14 cellular contexts compared by ENCODE assay signal in the genomic region with DNA sequence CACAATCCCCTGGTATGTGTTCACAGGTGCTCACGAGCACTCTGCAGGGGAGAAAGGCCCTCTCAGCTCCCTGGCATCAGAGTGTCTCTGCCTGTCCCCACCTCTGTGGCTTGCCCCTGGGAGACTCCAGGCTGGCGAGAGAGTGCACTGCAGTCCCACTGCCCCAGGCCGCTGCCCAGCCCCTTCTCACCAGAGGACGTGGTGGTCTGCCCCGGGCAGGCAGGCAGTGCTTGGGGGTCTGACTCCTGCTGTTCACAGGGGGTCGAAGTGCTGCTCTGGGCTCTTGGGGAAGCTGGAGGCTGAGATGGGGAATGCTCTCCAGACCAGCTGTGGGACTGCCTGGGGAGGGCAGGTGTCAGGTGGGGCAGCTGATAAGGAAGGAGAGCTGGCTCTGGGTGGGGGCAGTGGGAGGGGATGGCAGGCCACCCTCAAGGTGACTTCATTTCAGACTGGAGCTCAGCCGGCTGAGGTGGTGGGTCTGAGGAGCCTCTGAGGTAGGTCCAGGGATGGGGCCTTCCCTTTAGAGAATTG.
"Had no signal": no experiment of that assay in that cellular context is flagged by ENCODE, and none has a peak within 500 bp of the region (broad histone marks: within the 10 kb centered on the region; RNA-seq: fewer than 3 reads in every experiment).

No MANE protein-coding gene starts in this region.

- ATAC-seq: heart left ventricle had no signal

- H3K4me3 Mint-ChIP-seq: activated naive CD8-positive, alpha-beta T cell treated with anti-CD3 and anti-CD28 coated beads for 36 hours; memory B cell; nephron had no signal

- H3K4me3 ChIP-seq: heart left ventricle, stomach, tibial artery had no signal

- H3K9me3 ChIP-seq: heart left ventricle, stomach, tibial artery had no signal

- H3K27ac ChIP-seq: heart left ventricle, stomach, tibial artery, VCaP had no signal

- H3K36me3 Mint-ChIP-seq: activated naive CD8-positive, alpha-beta T cell treated with anti-CD3 and anti-CD28 coated beads for 36 hours; memory B cell had no signal

- H3K4me1 ChIP-seq: heart left ventricle, stomach, tibial artery had no signal

- H3K36me3 ChIP-seq: heart left ventricle, stomach, tibial artery had no signal

- H3K4me1 Mint-ChIP-seq: activated naive CD8-positive, alpha-beta T cell treated with anti-CD3 and anti-CD28 coated beads for 36 hours; memory B cell had no signal

- H3K27ac Mint-ChIP-seq: activated naive CD8-positive, alpha-beta T cell treated with anti-CD3 and anti-CD28 coated beads for 36 hours; memory B cell; nephron had no signal

- H3K9me3 Mint-ChIP-seq: activated naive CD8-positive, alpha-beta T cell treated with anti-CD3 and anti-CD28 coated beads for 36 hours; memory B cell; nephron had no signal

- H3K27me3 Mint-ChIP-seq: memory B cell had no signal

- DNase-seq: activated gamma-delta T cell treated with Interleukin-2 at 50 U/mL for 16 hours; activated naive CD8-positive, alpha-beta T cell treated with anti-CD3 and anti-CD28 coated beads for 36 hours; activated T-cell treated with anti-CD3 and anti-CD28 coated beads, Interleukin-2, amount 50 U/mL, for 1 hour; anterior cingulate cortex; effector CD4-positive, alpha-beta T cell; foreskin melanocyte; stimulated activated CD4-positive, alpha-beta T cell treated with anti-CD3 and anti-CD28 coated beads, Interleukin-15, amount 100 ng/mL, for 24 hours; stomach; T1000 had no signal

- H3K27me3 ChIP-seq: tibial artery had no signal
